8 cellular contexts compared by ENCODE assay signal in the genomic region with DNA sequence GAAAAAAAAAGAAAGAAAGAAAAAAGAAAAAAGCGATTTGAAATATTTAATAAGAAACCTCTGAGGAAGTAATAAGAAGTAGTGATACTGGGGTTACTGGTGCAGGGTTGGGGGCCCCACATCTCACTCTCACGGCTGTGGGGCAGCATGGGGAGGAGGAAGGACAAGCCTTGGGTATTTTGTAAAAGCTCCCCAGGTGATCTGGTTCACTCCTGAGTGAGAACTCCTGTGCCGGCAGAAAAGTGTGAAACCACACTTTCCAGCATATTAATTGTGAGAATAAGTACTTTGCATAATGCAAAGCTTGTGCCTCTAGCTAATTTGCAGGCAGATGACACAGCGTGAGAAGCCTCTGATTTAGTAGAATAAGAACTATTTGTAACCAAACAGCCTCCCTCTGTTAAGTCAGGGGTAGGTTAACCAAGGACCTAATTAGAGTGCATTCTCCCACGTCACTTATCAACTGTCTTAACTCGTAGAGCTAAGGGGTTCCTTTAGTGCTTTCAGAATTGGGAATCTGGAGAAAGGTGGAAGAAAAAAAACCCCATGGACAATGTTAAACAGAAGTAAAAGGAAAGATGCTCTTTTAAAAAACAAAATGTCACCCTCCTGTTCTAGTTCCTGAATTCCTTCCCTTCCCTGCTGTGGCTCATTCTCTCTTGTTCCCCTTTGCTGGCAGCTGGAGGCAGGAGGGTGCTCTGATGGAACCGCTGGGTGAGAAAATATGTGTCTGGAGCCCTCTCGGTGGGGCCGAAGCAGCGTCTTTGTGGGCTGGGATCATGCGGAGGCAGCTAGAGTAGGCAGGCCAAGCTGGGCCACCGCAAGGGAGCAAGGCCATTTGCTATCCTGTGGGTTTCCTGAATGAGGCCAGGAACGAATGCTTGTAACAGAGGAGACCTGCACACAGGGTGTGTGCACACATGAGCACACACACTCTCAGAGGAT.
DNase-seq lines count a peak whose midpoint lies in the region; ATAC-seq and TF ChIP-seq lines count a peak whose summit lies in the region.
"Had no signal": no experiment of that assay in that cellular context is flagged by ENCODE, and none has a peak within 500 bp of the region (broad histone marks: within the 10 kb centered on the region; RNA-seq: fewer than 3 reads in every experiment).

No MANE protein-coding gene starts in this region.

- 73 to 84% (median 82%) methylated on average over 13 of the region's 13 CpGs for WGBS in stomach, 5 donors

- TF ChIP-seq POLR2A in stomach (IDR thresholded peaks at IDR 0.05): no peak

- POLR2A ChIA-PET in activated CD4-positive, alpha-beta memory T cell treated with anti-CD3 and anti-CD28 coated beads, Interleukin-2, amount 10 ng/mL, durations not matched to agents 7 days and 5 days (lab: Charles Lee): interaction anchor here (0.6 to 7.2 kb wide), 17 partner anchors 9 to 228 kb away, joined by 3 to 92 read pairs (median 5); partner anchors contain the start of gene FYN

- H3K36me3 ChIP-seq in stomach: no peaks in the 10 kb centered on the region

- no peak overlapping the region for H3K4me3 ChIP-seq in stomach

- CTCF ChIA-PET in activated CD4-positive, alpha-beta memory T cell treated with anti-CD3 and anti-CD28 coated beads, Interleukin-2, amount 10 ng/mL, durations not matched to agents 7 days and 5 days (lab: Charles Lee): interaction anchor here (0.6 to 6.6 kb wide), 10 partner anchors 11 to 599 kb away, joined by 3 to 52 read pairs (median 4); partner anchors contain the start of gene FYN

- peak; percentile 67 for DNase-seq in activated CD4-positive, alpha-beta memory T cell treated with anti-CD3 and anti-CD28 coated beads, Interleukin-2, amount 10 ng/mL, durations not matched to agents 7 days and 5 days
- DNase-seq in iPS-NIHi7 (ENCODE audit: extremely low spot score) (peak; percentile 59), stomach (no peak), GDM1 (lab: John Stamatoyannopoulos, UW) (no peak), 8988T (no peak)

- no peaks in the 10 kb centered on the region for H3K9me3 Mint-ChIP-seq in activated CD4-positive, alpha-beta memory T cell treated with anti-CD3 and anti-CD28 coated beads, Interleukin-2, amount 10 ng/mL, durations not matched to agents 7 days and 5 days

- no peak for TF ChIP-seq EP300 in stomach (IDR thresholded peaks at IDR 0.05)

- no peaks in the 10 kb centered on the region for H3K27me3 Mint-ChIP-seq in activated CD4-positive, alpha-beta memory T cell treated with anti-CD3 and anti-CD28 coated beads, Interleukin-2, amount 10 ng/mL, durations not matched to agents 7 days and 5 days

- H3K4me3 Mint-ChIP-seq in activated CD4-positive, alpha-beta memory T cell treated with anti-CD3 and anti-CD28 coated beads, Interleukin-2, amount 10 ng/mL, durations not matched to agents 7 days and 5 days: peak overlapping the region; percentile 57

- no peaks in the 10 kb centered on the region for H3K9me3 ChIP-seq in stomach

- peak overlapping the region; percentile 95 for H3K27ac Mint-ChIP-seq in activated CD4-positive, alpha-beta memory T cell treated with anti-CD3 and anti-CD28 coated beads, Interleukin-2, amount 10 ng/mL, durations not matched to agents 7 days and 5 days

- H3K27ac ChIP-seq in stomach: peak overlapping the region; percentile 5 to 72 (median 31)

- peaks cover 9 to 63% (median 35%) of the 10 kb centered on the region in 4 donors for H3K4me1 ChIP-seq in stomach

- H3K4me1 Mint-ChIP-seq in activated CD4-positive, alpha-beta memory T cell treated with anti-CD3 and anti-CD28 coated beads, Interleukin-2, amount 10 ng/mL, durations not matched to agents 7 days and 5 days: peaks cover 99% of the 10 kb centered on the region

- TF ChIP-seq CTCF in stomach (IDR thresholded peaks at IDR 0.05): no peak

- H3K27me3 ChIP-seq in stomach: no peaks in the 10 kb centered on the region

- H3K36me3 Mint-ChIP-seq in activated CD4-positive, alpha-beta memory T cell treated with anti-CD3 and anti-CD28 coated beads, Interleukin-2, amount 10 ng/mL, durations not matched to agents 7 days and 5 days (ENCODE audit: low read depth): peaks cover 35% of the 10 kb centered on the region

- intact Hi-C loops in stomach (cut with DNase I; ENCODE audit: low total_unique reads): no loop called here

- ATAC-seq in GM19467 (IDR thresholded peaks at IDR 0.05; ENCODE audit: unreplicated experiment) (peak; percentile 69), HG03135 (IDR thresholded peaks at IDR 0.05; ENCODE audit: unreplicated experiment) (peak; percentile 69)
- ATAC-seq: left colon had no signal

Comparison
In these comparisons a context has a peak if more than half of its experiments do, and no peak if none do; other contexts are left out.
1. DNase-seq: peak in activated CD4-positive, alpha-beta memory T cell treated with anti-CD3 and anti-CD28 coated beads, Interleukin-2, amount 10 ng/mL, durations not matched to agents 7 days and 5 days (single experiment) and iPS-NIHi7 (single experiment); none in stomach (single experiment), GDM1 (single experiment) and 8988T (single experiment).